8 cellular contexts compared by ENCODE assay signal in genomic region chr7:44307301-44307900, GRCh38. TPM values are rescaled to one million over a fixed set of nuclear protein-coding genes. Genes with fewer than 3 reads are reported as not detected.
DNase-seq lines count a peak whose midpoint lies in the region; ATAC-seq and TF ChIP-seq lines count a peak whose summit lies in the region.

No MANE protein-coding gene starts in this region.

- WGBS in neuronal stem cell (ENCODE audit: extremely low coverage in 2 of 2, insufficient read length in 2 of 2, insufficient replicate concordance in 1 of 2), 2 donors, result no CpG with 5 or more reads among the region's 7 CpGs
- 67 to 77% methylated on average over 7 of the region's 7 CpGs for WGBS in esophagus squamous epithelium, 2 donors

- H3K27me3 ChIP-seq in HCT116 (ENCODE audit: insufficient read depth, low read length) (no peaks in the 10 kb centered on the region), PC-9 (ENCODE audit: insufficient read depth, low read depth) (no peaks in the 10 kb centered on the region), neuronal stem cell (ENCODE audit: control insufficient read depth in 3 of 3, insufficient read depth in 3 of 3, low read depth in 1 of 3, low read length in 3 of 3) (peaks cover 2 to 45% (median 19%) of the 10 kb centered on the region in 3 experiments), esophagus squamous epithelium (peaks cover 0 to 29% (median 2%) of the 10 kb centered on the region in 4 donors)

- TF ChIP-seq POLR2A in HCT116 (IDR thresholded peaks at IDR 0.05; ENCODE audit: borderline replicate concordance, extremely low read depth, insufficient read depth, insufficient read length) (no peak), esophagus squamous epithelium (IDR thresholded peaks at IDR 0.05) (no peak)

- CTCF ChIA-PET in HCT116 (lab: Charles Lee) (interaction anchor here (1.5 kb wide), 1 partner anchor 67 kb away, joined by 6 read pairs; no protein-coding TSS in a partner anchor), PC-9 (lab: Charles Lee) (no interaction called here)

- TF ChIP-seq RAD21 in HCT116 (IDR thresholded peaks at IDR 0.05; ENCODE audit: low read depth), result peak; percentile 83

- H3K14ac ChIP-seq in neuronal stem cell (ENCODE audit: low read length), result no peak overlapping the region

- H3K4ac ChIP-seq in neuronal stem cell (ENCODE audit: low read length), result no peak overlapping the region

- POLR2A ChIA-PET in HCT116 (lab: Charles Lee), result no interaction called here
- POLR2A ChIA-PET in PC-9 (lab: Charles Lee; ENCODE audit: unreplicated experiment), result no interaction called here

- DNase-seq in DMS 273 treated with DMSO at 0.1 percent for 48 hours (lab: John Stamatoyannopoulos, UW) (peak; percentile 67), HCT116 (ENCODE audit: low read depth, low spot score) (peak; percentile 43), PC-9 (peak; percentile 61 to 74), dermis microvascular lymphatic vessel endothelial cell (ENCODE audit: low read depth in 2 of 2) (peak; percentile 2 to 45), neuronal stem cell (ENCODE audit: low spot score) (no peak), esophagus squamous epithelium (lab: John Stamatoyannopoulos, UW) (no peak), hippocampal formation (lab: John Stamatoyannopoulos, UW) (no peak)

- peak; percentile 93 for ATAC-seq in HCT116
- ATAC-seq in HG02610 (IDR thresholded peaks at IDR 0.05; ENCODE audit: unreplicated experiment), result no peak

- no peak overlapping the region for H4K8ac ChIP-seq in neuronal stem cell (ENCODE audit: low read depth, low read length)

- intact Hi-C loops in HCT116 (cut with micrococcal nuclease) (loop anchor here (2.0 to 5.0 kb wide), 2 partner anchors 67 to 225 kb away; partner anchors contain the start of gene POLM), PC-9 (cut with micrococcal nuclease; ENCODE audit: unreplicated experiment) (loop anchor here (1.0 kb wide), 2 partner anchors 66 to 235 kb away; no protein-coding TSS in a partner anchor), esophagus squamous epithelium (cut with DNase I) (no loop called here)

- peak overlapping the region; percentile 14 to 15 for H3K4me3 ChIP-seq in HCT116 (replicated peaks in 1 of 2; ENCODE audit: low read depth in 1 of 2, low read length in 2 of 2)
- no peak overlapping the region for H3K4me3 ChIP-seq in PC-9
- H3K4me3 ChIP-seq in neuronal stem cell (ENCODE audit: low read length in 2 of 2), result no peak overlapping the region
- no peak overlapping the region for H3K4me3 ChIP-seq in esophagus squamous epithelium

- peak overlapping the region; percentile 31 for H3K27ac ChIP-seq in HCT116 (ENCODE audit: low read depth, low read length)
- H3K27ac ChIP-seq in PC-9, result no peak overlapping the region
- H3K27ac ChIP-seq in neuronal stem cell (replicated peaks; ENCODE audit: low read length), result no peak overlapping the region
- peak overlapping the region in 2 of 4 donors; percentile 51 to 63 for H3K27ac ChIP-seq in esophagus squamous epithelium

- H3K79me1 ChIP-seq in neuronal stem cell (ENCODE audit: low read depth, low read length), result no peaks in the 10 kb centered on the region

- BruUV-seq in HCT116 (replicated peaks; lab: Mats Ljungman, UMichigan) (TSS peak; percentile 89), PC-9 (replicated peaks; lab: Mats Ljungman, UMichigan) (no TSS peak)

- no peaks in the 10 kb centered on the region for H3K79me2 ChIP-seq in HCT116 (ENCODE audit: insufficient read depth, low read length)
- H3K79me2 ChIP-seq in PC-9 (ENCODE audit: low read depth), result no peaks in the 10 kb centered on the region

- H2AFZ ChIP-seq in HCT116 (ENCODE audit: low read depth, low read length, poor library complexity, severe bottlenecking), result no peak overlapping the region
- no peak overlapping the region for H2AFZ ChIP-seq in PC-9
- H2AFZ ChIP-seq in neuronal stem cell (ENCODE audit: low read length), result no peak overlapping the region

- peak overlapping the region; percentile 59 for H2BK15ac ChIP-seq in neuronal stem cell (ENCODE audit: low read length)

- H3K36me3 ChIP-seq in HCT116 (ENCODE audit: control insufficient read depth in 1 of 2, insufficient read depth in 2 of 2, low read length in 2 of 2) (no peaks in the 10 kb centered on the region), PC-9 (ENCODE audit: low read depth) (no peaks in the 10 kb centered on the region), neuronal stem cell (replicated peaks in 1 of 2; ENCODE audit: control insufficient read depth in 2 of 2, insufficient read depth in 2 of 2, low read length in 2 of 2) (no peaks in the 10 kb centered on the region), esophagus squamous epithelium (no peaks in the 10 kb centered on the region)

- H3K4me1 ChIP-seq in HCT116 (ENCODE audit: control insufficient read depth in 1 of 2, insufficient read depth in 2 of 2, low read length in 2 of 2) (peaks cover 14 to 22% of the 10 kb centered on the region in 2 experiments; a peak in 3 of 4 replicates), PC-9 (replicated peaks; ENCODE audit: insufficient read depth) (no peaks in the 10 kb centered on the region), neuronal stem cell (ENCODE audit: control insufficient read depth in 2 of 2, insufficient read depth in 1 of 2, low read depth in 1 of 2, low read length in 2 of 2) (peaks cover 0 to 12% of the 10 kb centered on the region in 2 donors), esophagus squamous epithelium (peaks cover 0 to 24% (median 2%) of the 10 kb centered on the region in 3 donors)

- H3K18ac ChIP-seq in neuronal stem cell (ENCODE audit: low read length), result peak overlapping the region; percentile 5

- H4K20me1 ChIP-seq in HCT116 (ENCODE audit: insufficient read depth) (no peaks in the 10 kb centered on the region), PC-9 (ENCODE audit: insufficient read depth) (0 out of 2 replicates have a peak, but pooled peaks cover 4% of the 10 kb centered on the region)

- H3K9me2 ChIP-seq in HCT116 (ENCODE audit: insufficient read depth), result no peaks in the 10 kb centered on the region
- no peaks in the 10 kb centered on the region for H3K9me2 ChIP-seq in PC-9 (ENCODE audit: insufficient read depth)

- H3F3A ChIP-seq in PC-9 (ENCODE audit: insufficient read depth, low read depth), result no peaks in the 10 kb centered on the region

- TF ChIP-seq CTCF in HCT116 (IDR thresholded peaks at IDR 0.05 in 2 of 3, conservative IDR thresholded peaks at IDR 0.05 in 1 of 3; ENCODE audit: borderline replicate concordance in 1 of 3, insufficient read depth in 1 of 3, low read depth in 2 of 3, low read length in 2 of 3) (peak; percentile 37 to 70 (median 51)), PC-9 (conservative IDR thresholded peaks at IDR 0.05) (peak; percentile 61), esophagus squamous epithelium (IDR thresholded peaks at IDR 0.05) (no peak)

- H2BK120ac ChIP-seq in neuronal stem cell (ENCODE audit: low read depth, low read length), result no peak overlapping the region

- RAD21 ChIA-PET in HCT116 (lab: Charles Lee; ENCODE audit: low non-redundant PET in 1 of 2, low total read pairs in 2 of 2, uncharacterized antibody in 2 of 2, unreplicated experiment in 2 of 2), result no interaction called here

- peak overlapping the region; percentile 78 for H2AK5ac ChIP-seq in neuronal stem cell (ENCODE audit: low read depth, low read length)

- no peak overlapping the region for H2BK12ac ChIP-seq in neuronal stem cell (ENCODE audit: low read length)

- no peak overlapping the region for H2BK5ac ChIP-seq in neuronal stem cell (ENCODE audit: low read length)

- H3K9me3 ChIP-seq in HCT116 (ENCODE audit: control insufficient read depth in 1 of 2, insufficient read depth in 1 of 2, low read depth in 1 of 2, low read length in 2 of 2) (no peaks in the 10 kb centered on the region), PC-9 (ENCODE audit: insufficient read depth, low read depth) (no peaks in the 10 kb centered on the region), neuronal stem cell (replicated peaks in 1 of 2; ENCODE audit: control insufficient read depth in 2 of 2, insufficient read depth in 1 of 2, low read depth in 1 of 2, low read length in 2 of 2) (peaks cover 0 to 3% of the 10 kb centered on the region in 2 donors), esophagus squamous epithelium (no peaks in the 10 kb centered on the region)

- peak overlapping the region; percentile 8 for H3K23ac ChIP-seq in neuronal stem cell (ENCODE audit: low read depth, low read length, poor library complexity)

- H3K9ac ChIP-seq in HCT116 (ENCODE audit: low read length) (peak overlapping the region; percentile 31), neuronal stem cell (ENCODE audit: low read depth, low read length, poor library complexity) (no peak overlapping the region)

- H3K4me2 ChIP-seq in HCT116 (ENCODE audit: low read length), result peak overlapping the region; percentile 58
- H3K4me2 ChIP-seq in PC-9, result no peak overlapping the region
- no peak overlapping the region for H3K4me2 ChIP-seq in neuronal stem cell (ENCODE audit: insufficient read depth, low read length, poor library complexity, severe bottlenecking)

- no peak overlapping the region for H4K91ac ChIP-seq in neuronal stem cell (ENCODE audit: low read depth, low read length, poor library complexity)

TF ChIP-seq in HCT116, 20 proteins besides CTCF, POLR2A, EP300 and RAD21:
- TF ChIP-seq JUND (IDR thresholded peaks at IDR 0.05), result no peak
- peak; percentile 48; the same call in 1 of the 2 replicates for TF ChIP-seq POLR2AphosphoS5 (IDR thresholded peaks at IDR 0.05; ENCODE audit: low read depth, low read length)

RNA-seq across cellular contexts. Expression of gene CAMK2B, which starts 18.0 kb away (rescaled TPM):
- 0.34 TPM for total RNA-seq in HCT116 (2021; ENCODE audit: unreplicated experiment)
- polyA plus RNA-seq in HCT116 (2012), result 0.11 and 0.60 TPM in 2 replicates
- total RNA-seq in PC-9 (2021), result 0.13 and 0.15 TPM in 2 replicates
- total RNA-seq in dermis microvascular lymphatic vessel endothelial cell, result 0.13 TPM in 2 replicates
- polyA plus RNA-seq in neuronal stem cell (2013, experiment 1 of 2), result 0.79 TPM
- 0.65 TPM for polyA plus RNA-seq in neuronal stem cell (2013, experiment 2 of 2)
- total RNA-seq in esophagus squamous epithelium, result under 1 TPM; 0.26 to 0.95 (median 0.69) TPM

Comparison
In these comparisons a context has a peak if more than half of its experiments do, and no peak if none do; other contexts are left out.
1. DNase-seq: peak in DMS 273 treated with DMSO at 0.1 percent for 48 hours (single experiment), HCT116 (single experiment), PC-9 (2 of 2) and dermis microvascular lymphatic vessel endothelial cell (2 of 2); none in neuronal stem cell (single experiment), esophagus squamous epithelium (single experiment) and hippocampal formation (0 of 2).
2. H3K4me3 ChIP-seq: peak in HCT116 (2 of 2); none in PC-9 (single experiment), neuronal stem cell (0 of 2) and esophagus squamous epithelium (0 of 4).
3. CTCF ChIP-seq: peak in HCT116 (3 of 3) and PC-9 (single experiment); none in esophagus squamous epithelium (0 of 6).